In genomic region chr3:47479826-47480160, GRCh38 we compare ENCODE assay signal across 31 cellular contexts.
"Had no signal": no experiment of that assay in that cellular context is flagged by ENCODE, and none has a peak within 500 bp of the region (broad histone marks: within the 10 kb centered on the region; RNA-seq: fewer than 3 reads in every experiment).

No MANE protein-coding gene starts in this region.

- ATAC-seq: activated CD8-positive, alpha-beta memory T cell treated with anti-CD3 and anti-CD28 coated beads, Interleukin-2, amount 10 ng/mL, durations not matched to agents 7 days and 5 days; activated CD8-positive, alpha-beta T cell treated with anti-CD3 and anti-CD28 coated beads, Interleukin-2, amount 10 ng/mL, durations not matched to agents 7 days and 5 days; activated naive CD4-positive, alpha-beta T cell treated with anti-CD3 and anti-CD28 coated beads, Interleukin-2, amount 50 U/mL, for 72 hours had no signal

- H3K36me3 ChIP-seq: ascending aorta, cardiac muscle cell had no signal

- DNase-seq: activated B cell treated with CpG ODN at 0.5 μM for 24 hours; activated CD4-positive, alpha-beta memory T cell treated with anti-CD3 and anti-CD28 coated beads, Interleukin-2, amount 10 ng/mL, durations not matched to agents 7 days and 5 days; activated CD4-positive, alpha-beta T cell treated with anti-CD3 and anti-CD28 coated beads for 4 hours; activated CD4-positive, alpha-beta T cell treated with anti-CD3 and anti-CD28 coated beads, Interleukin-2, amount 10 ng/mL, durations not matched to agents 24 days and 14 days; activated CD4-positive, alpha-beta T cell treated with anti-CD3 and anti-CD28 coated beads, Interleukin-2, amount 50 U/mL, for 1 hour; activated CD4-positive, alpha-beta T cell treated with anti-CD3 and anti-CD28 coated beads, Interleukin-2, amount 50 U/mL, for 4 hours; activated CD4-positive, CD25-positive, alpha-beta regulatory T cell treated with anti-CD3 and anti-CD28 coated beads, Interleukin-2, amount 50 U/mL, for 72 hours; activated CD8-positive, alpha-beta memory T cell treated with anti-CD3 and anti-CD28 coated beads for 24 hours; activated CD8-positive, alpha-beta memory T cell treated with anti-CD3 and anti-CD28 coated beads, Interleukin-2, amount 10 ng/mL, durations not matched to agents 7 days and 5 days; activated CD8-positive, alpha-beta memory T cell treated with anti-CD3 and anti-CD28 coated beads, Interleukin-2, amount 50 U/mL, for 48 hours; activated CD8-positive, alpha-beta T cell treated with anti-CD3 and anti-CD28 coated beads, Interleukin-2, amount 10 ng/mL, durations not matched to agents 7 days and 5 days; activated effector memory CD4-positive, alpha-beta T cell treated with Interleukin-2 at 50 U/mL for 16 hours; activated gamma-delta T cell; activated naive CD4-positive, alpha-beta T cell treated with anti-CD3 and anti-CD28 coated beads, Interleukin-2, amount 10 ng/mL, durations not matched to agents 7 days and 5 days; activated naive CD4-positive, alpha-beta T cell treated with Interleukin-2 at 50 U/mL for 16 hours; activated naive CD8-positive, alpha-beta T cell treated with anti-CD3 and anti-CD28 coated beads for 36 hours; activated T-cell treated with anti-CD3 and anti-CD28 coated beads, Interleukin-2, amount 50 U/mL, for 24 hours; activated T-cell treated with anti-CD3 and anti-CD28 coated beads, Interleukin-2, amount 50 U/mL, for 48 hours; amygdala; anterior cingulate cortex; caudate nucleus; cerebellar nuclear complex; T-helper 1 cell; T-helper 2 cell; T-helper 9 cell had no signal

- H3K27me3 ChIP-seq: ascending aorta, cardiac muscle cell had no signal

- FAIRE-seq: bronchial epithelial cell, TTC549 had no signal

- H3K9me3 ChIP-seq: ascending aorta had no signal

- H3K4me3 ChIP-seq: ascending aorta, cardiac muscle cell had no signal

- H3K27ac ChIP-seq: ascending aorta, cardiac muscle cell, VCaP had no signal
